8 cellular contexts compared by ENCODE assay signal in the genomic region with DNA sequence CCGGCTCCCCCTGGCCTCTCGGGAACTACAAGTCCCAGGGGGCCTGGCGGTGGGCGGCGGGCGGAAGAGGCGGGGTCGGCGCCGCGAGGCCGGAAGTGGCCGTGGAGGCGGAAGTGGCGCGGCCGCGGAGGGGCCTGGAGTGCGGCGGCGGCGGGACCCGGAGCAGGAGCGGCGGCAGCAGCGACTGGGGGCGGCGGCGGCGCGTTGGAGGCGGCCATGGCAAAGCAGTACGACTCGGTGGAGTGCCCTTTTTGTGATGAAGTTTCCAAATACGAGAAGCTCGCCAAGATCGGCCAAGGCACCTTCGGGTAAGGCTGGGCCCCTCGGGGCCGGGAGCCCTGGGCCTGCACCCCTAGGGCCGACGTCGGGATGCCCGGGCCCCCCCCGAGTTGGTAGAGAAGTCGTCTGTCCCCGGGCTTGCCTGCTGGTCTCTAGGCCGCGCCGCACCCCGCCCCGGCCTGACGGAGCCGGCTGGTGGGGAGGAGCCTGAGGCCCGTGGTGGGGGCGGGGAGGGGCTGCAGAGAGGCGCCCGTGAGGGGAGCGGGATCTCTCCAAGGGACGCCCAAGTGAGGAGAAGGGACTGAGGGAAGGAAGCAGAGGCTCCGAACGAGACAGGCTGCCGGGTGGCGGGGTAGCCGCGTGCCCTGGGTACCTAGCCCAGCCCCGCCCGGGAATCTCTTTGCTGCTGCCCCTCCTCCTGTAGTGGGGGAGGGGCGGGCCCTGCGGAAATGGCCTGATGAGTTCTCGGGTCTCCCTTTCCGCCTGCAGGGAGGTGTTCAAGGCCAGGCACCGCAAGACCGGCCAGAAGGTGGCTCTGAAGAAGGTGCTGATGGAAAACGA. TPM values are rescaled to one million over a fixed set of nuclear protein-coding genes. Genes with fewer than 3 reads are reported as not detected.
A peak's percentile ranks its signal among the peaks of the same experiment; 100 is the strongest.
DNase-seq lines count a peak whose midpoint lies in the region; ATAC-seq and TF ChIP-seq lines count a peak whose summit lies in the region.

Gene CDK9, plus strand, starts transcription at position 102 of the 840 bp plus-strand sequence. Its CDS starts 115 bp downstream, at position 217.

- intact Hi-C loops in left lung (cut with DNase I): loop anchor here in 1 of 2 donors (5.0 kb wide), 1 partner anchor 136 kb away; no protein-coding TSS in a partner anchor

- H3K4me1 Mint-ChIP-seq in activated CD4-positive, alpha-beta T cell treated with anti-CD3 and anti-CD28 coated beads, Interleukin-2, amount 10 ng/mL, durations not matched to agents 7 days and 5 days: peaks cover 71% of the 10 kb centered on the region

- no peaks in the 10 kb centered on the region for H3K27me3 ChIP-seq in left lung

- H3K4me3 ChIP-seq in left lung: peak within 1 kb of the TSS; percentile 96 to 100

- H3K4me3 Mint-ChIP-seq in activated CD4-positive, alpha-beta T cell treated with anti-CD3 and anti-CD28 coated beads, Interleukin-2, amount 10 ng/mL, durations not matched to agents 7 days and 5 days: peak within 1 kb of the TSS; percentile 96

- peaks cover 12 to 85% of the 10 kb centered on the region in 2 donors for H3K4me1 ChIP-seq in left lung

- CTCF ChIA-PET in activated CD4-positive, alpha-beta T cell treated with anti-CD3 and anti-CD28 coated beads, Interleukin-2, amount 10 ng/mL, durations not matched to agents 7 days and 5 days (lab: Charles Lee): interaction anchor here (0.6 to 5.6 kb wide), 12 partner anchors 10 to 144 kb away, joined by 3 to 31 read pairs (median 4); partner anchors contain the start of gene TOR2A

- H3K36me3 Mint-ChIP-seq in activated CD4-positive, alpha-beta T cell treated with anti-CD3 and anti-CD28 coated beads, Interleukin-2, amount 10 ng/mL, durations not matched to agents 7 days and 5 days (ENCODE audit: low read depth): peaks cover 39% of the 10 kb centered on the region

- peak within 1 kb of the TSS; percentile 96 for H3K27ac Mint-ChIP-seq in activated CD4-positive, alpha-beta T cell treated with anti-CD3 and anti-CD28 coated beads, Interleukin-2, amount 10 ng/mL, durations not matched to agents 7 days and 5 days

- peaks cover 0 to 44% of the 10 kb centered on the region in 2 donors for H3K36me3 ChIP-seq in left lung

- H3K9me3 ChIP-seq in left lung: no peaks in the 10 kb centered on the region

- peak within 1 kb of the TSS; percentile 89 to 98 for H3K27ac ChIP-seq in left lung

- ATAC-seq in HG03439 (IDR thresholded peaks at IDR 0.05; ENCODE audit: unreplicated experiment) (peak; percentile 64), left lung (peak; percentile 83)

- peak; percentile 65 for TF ChIP-seq POLR2A in GM19193 (IDR thresholded peaks at IDR 0.05; ENCODE audit: extremely low read depth, insufficient read depth, insufficient read length)

- POLR2A ChIA-PET in activated CD4-positive, alpha-beta T cell treated with anti-CD3 and anti-CD28 coated beads, Interleukin-2, amount 10 ng/mL, durations not matched to agents 7 days and 5 days (lab: Charles Lee): no interaction called here

- TF ChIP-seq CTCF in left lung (IDR thresholded peaks at IDR 0.05): no peak

- no peaks in the 10 kb centered on the region for H3K27me3 Mint-ChIP-seq in activated CD4-positive, alpha-beta T cell treated with anti-CD3 and anti-CD28 coated beads, Interleukin-2, amount 10 ng/mL, durations not matched to agents 7 days and 5 days

- no peaks in the 10 kb centered on the region for H3K9me3 Mint-ChIP-seq in activated CD4-positive, alpha-beta T cell treated with anti-CD3 and anti-CD28 coated beads, Interleukin-2, amount 10 ng/mL, durations not matched to agents 7 days and 5 days

- peak; percentile 67 to 68 for DNase-seq in AML-193 (lab: John Stamatoyannopoulos, UW)
- peak; percentile 10 to 87 for DNase-seq in NCI-H526 (lab: John Stamatoyannopoulos, UW)
- peak; percentile 91 for DNase-seq in activated CD4-positive, alpha-beta T cell treated with anti-CD3 and anti-CD28 coated beads, Interleukin-2, amount 10 ng/mL, durations not matched to agents 7 days and 5 days
- DNase-seq in dedifferentiated amniotic fluid mesenchymal stem cell (ENCODE audit: extremely low spot score): peak; percentile 83
- DNase-seq in left lung: peak; percentile 91 to 95
- DNase-seq in stimulated activated CD4-positive, alpha-beta T cell treated with anti-CD3 and anti-CD28 coated beads, Interleukin-2, amount 100 ng/mL, for 48 hours: peak; percentile 94

RNA-seq across cellular contexts. Expression of gene CDK9, which starts in this region (rescaled TPM):
- 100 to 1,000 TPM in 1 of 2 experiments, 10 to 100 TPM in 1; 99.4 to 110 TPM for total RNA-seq in activated CD4-positive, alpha-beta T cell treated with anti-CD3 and anti-CD28 coated beads, Interleukin-2, amount 10 ng/mL, durations not matched to agents 7 days and 5 days
- total RNA-seq in left lung: 10 to 100 TPM; 78.8 to 83.4 TPM

Comparison
In these comparisons a context has a peak if more than half of its experiments do, and no peak if none do; other contexts are left out.
1. Peak in every context shown above with its lines: DNase-seq, ATAC-seq, H3K4me3 ChIP-seq and H3K27ac ChIP-seq.